Comparison of ENCODE assay signal across 26 cellular contexts in the genomic region with DNA sequence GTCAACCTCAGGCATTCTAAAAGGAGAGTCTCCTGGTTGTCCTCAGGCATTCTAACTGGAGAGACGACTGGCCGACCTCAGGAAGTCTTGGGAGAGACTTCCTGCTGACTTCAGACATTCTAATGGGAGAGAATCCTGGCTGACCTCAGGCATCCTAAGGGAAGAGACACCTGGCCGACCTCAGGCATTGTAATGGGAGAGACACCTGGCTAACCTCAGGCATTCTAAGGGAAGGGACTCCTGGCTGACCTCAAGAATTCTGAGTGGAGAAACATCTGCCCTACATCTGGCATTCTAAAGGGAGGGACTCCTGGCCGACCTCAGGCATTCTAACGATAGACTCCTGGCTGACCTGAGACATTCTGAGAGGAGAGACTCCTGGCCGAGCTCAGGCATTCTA.
"Had no signal": no experiment of that assay in that cellular context is flagged by ENCODE, and none has a peak within 500 bp of the region (broad histone marks: within the 10 kb centered on the region; RNA-seq: fewer than 3 reads in every experiment).

No MANE protein-coding gene starts in this region.

- H3K4me1 ChIP-seq: left ventricle myocardium inferior, right atrium auricular region, right lobe of liver, tibial nerve, vagina had no signal

- ATAC-seq: mucosa of descending colon; naive thymus-derived CD4-positive, alpha-beta T cell; natural killer cell treated with Interleukin-12 subunit alpha and Interleukin-12 subunit beta and Interleukin-15 and Interleukin-18, amount 100 ng/mL, for 72 hours; right lobe of liver; stimulated activated memory B cell treated with anti-CD40 and anti-IgM and Interleukin-4, amounts not matched to agents 10 μg/mL and 1 μg/mL and 100 μg/mL, for 72 hours; stimulated activated naive CD8-positive, alpha-beta T cell treated with anti-CD3 and anti-CD28 coated beads, Interleukin-15, amount 100 ng/mL, for 72 hours had no signal

- H3K4me3 ChIP-seq: left ventricle myocardium inferior, lung, mucosa of descending colon, ovary, right atrium auricular region, right lobe of liver, smooth muscle cell, tibial nerve, vagina had no signal

- H3K27me3 ChIP-seq: ovary, right atrium auricular region, right lobe of liver, tibial nerve, vagina had no signal

- H3K27ac ChIP-seq: left ventricle myocardium inferior, ovary, right atrium auricular region, right lobe of liver, tibial nerve, vagina had no signal

- DNase-seq: hypothalamus; immature natural killer cell; left ventricle myocardium inferior; midbrain; mucosa of descending colon; naive thymus-derived CD4-positive, alpha-beta T cell; ovary; right lobe of liver; stimulated activated CD4-positive, alpha-beta T cell treated with anti-CD3 and anti-CD28 coated beads, Interleukin-1b, Interleukin-23, amount 100 ng/mL, for 48 hours; stimulated activated CD4-positive, alpha-beta T cell treated with anti-CD3 and anti-CD28 coated beads, Interleukin-2, amount 100 ng/mL, for 48 hours; stimulated activated CD4-positive, alpha-beta T cell treated with anti-CD3 and anti-CD28 coated beads, Interleukin-4, amount 100 ng/mL, for 4 hours; stimulated activated CD8-positive, alpha-beta memory T cell treated with anti-CD3 and anti-CD28 coated beads, Interleukin-4, amount 100 ng/mL, for 48 hours; stimulated activated naive CD4-positive, alpha-beta T cell treated with Interleukin-2 at 50 U/mL for 16 hours; stimulated activated naive CD8-positive, alpha-beta T cell treated with anti-CD3 and anti-CD28 coated beads, Interleukin-15, amount 100 ng/mL, for 72 hours; substantia nigra had no signal

- FAIRE-seq: islet of Langerhans had no signal

- H3K27me3 Mint-ChIP-seq: memory B cell; naive thymus-derived CD4-positive, alpha-beta T cell; natural killer cell treated with Interleukin-12 subunit alpha and Interleukin-12 subunit beta and Interleukin-15 and Interleukin-18, amount 100 ng/mL, for 72 hours; progenitor cell of endocrine pancreas; stimulated activated memory B cell treated with anti-CD40 and anti-IgM and Interleukin-4, amounts not matched to agents 10 μg/mL and 1 μg/mL and 100 μg/mL, for 72 hours; stimulated activated naive CD8-positive, alpha-beta T cell treated with anti-CD3 and anti-CD28 coated beads, Interleukin-15, amount 100 ng/mL, for 72 hours; type B pancreatic cell had no signal

- H3K4me2 ChIP-seq: smooth muscle cell had no signal

- H3K36me3 Mint-ChIP-seq: memory B cell, type B pancreatic cell had no signal

- H3K4me3 Mint-ChIP-seq: immature natural killer cell; memory B cell; naive thymus-derived CD4-positive, alpha-beta T cell; natural killer cell treated with Interleukin-12 subunit alpha and Interleukin-12 subunit beta and Interleukin-15 and Interleukin-18, amount 100 ng/mL, for 72 hours; stimulated activated memory B cell treated with anti-CD40 and anti-IgM and Interleukin-4, amounts not matched to agents 10 μg/mL and 1 μg/mL and 100 μg/mL, for 72 hours; stimulated activated naive CD8-positive, alpha-beta T cell treated with anti-CD3 and anti-CD28 coated beads, Interleukin-15, amount 100 ng/mL, for 72 hours; type B pancreatic cell had no signal

- H3K9me3 ChIP-seq: right lobe of liver had no signal

- H3K36me3 ChIP-seq: left ventricle myocardium inferior, ovary, right atrium auricular region, right lobe of liver, tibial nerve, vagina had no signal

- H3K27ac Mint-ChIP-seq: immature natural killer cell; memory B cell; naive thymus-derived CD4-positive, alpha-beta T cell; natural killer cell treated with Interleukin-12 subunit alpha and Interleukin-12 subunit beta and Interleukin-15 and Interleukin-18, amount 100 ng/mL, for 72 hours; progenitor cell of endocrine pancreas; stimulated activated memory B cell treated with anti-CD40 and anti-IgM and Interleukin-4, amounts not matched to agents 10 μg/mL and 1 μg/mL and 100 μg/mL, for 72 hours; stimulated activated naive CD8-positive, alpha-beta T cell treated with anti-CD3 and anti-CD28 coated beads, Interleukin-15, amount 100 ng/mL, for 72 hours; type B pancreatic cell had no signal

- H3K4me1 Mint-ChIP-seq: immature natural killer cell; memory B cell; naive thymus-derived CD4-positive, alpha-beta T cell; stimulated activated memory B cell treated with anti-CD40 and anti-IgM and Interleukin-4, amounts not matched to agents 10 μg/mL and 1 μg/mL and 100 μg/mL, for 72 hours; stimulated activated naive CD8-positive, alpha-beta T cell treated with anti-CD3 and anti-CD28 coated beads, Interleukin-15, amount 100 ng/mL, for 72 hours had no signal
